Comparison of ENCODE assay signal across 25 cellular contexts in the genomic region with DNA sequence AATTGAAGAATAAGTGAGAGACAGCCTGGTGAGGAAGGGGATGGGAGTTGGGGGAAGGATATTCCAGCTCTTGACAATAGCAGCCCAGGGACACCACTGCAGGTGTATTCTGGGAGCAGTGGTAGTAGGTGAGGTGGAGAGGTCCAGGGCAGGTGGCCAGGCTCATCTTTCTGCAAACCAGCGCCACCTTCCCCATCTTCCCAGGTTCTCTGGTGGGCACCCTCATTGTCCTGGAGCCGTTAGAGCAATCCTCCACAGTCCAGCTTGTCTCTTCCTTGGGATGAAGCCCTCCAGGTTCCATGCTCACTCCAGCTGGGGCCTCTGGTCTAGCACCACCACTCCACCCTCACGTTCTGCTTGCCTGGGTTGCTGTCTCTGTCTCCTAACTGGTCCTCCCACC.
"Had no signal": no experiment of that assay in that cellular context is flagged by ENCODE, and none has a peak within 500 bp of the region (broad histone marks: within the 10 kb centered on the region; RNA-seq: fewer than 3 reads in every experiment).

No MANE protein-coding gene starts in this region.

- H3K9me3 Mint-ChIP-seq: immature natural killer cell; naive thymus-derived CD4-positive, alpha-beta T cell; nephron progenitor cell had no signal

- H3K4me3 Mint-ChIP-seq: immature natural killer cell; naive thymus-derived CD4-positive, alpha-beta T cell; nephron progenitor cell; neural progenitor cell; stimulated activated naive B cell treated with anti-CD40 and anti-IgM and Interleukin-4, amounts not matched to agents 10 μg/mL and 1 μg/mL and 100 μg/mL, for 72 hours had no signal

- DNase-seq: hypothalamus; immature natural killer cell; kidney; left ventricle myocardium inferior; mesendoderm; midbrain; mucosa of descending colon; naive thymus-derived CD4-positive, alpha-beta T cell; nephron progenitor cell; ovary; right cardiac atrium; stimulated activated CD4-positive, alpha-beta T cell treated with anti-CD3 and anti-CD28 coated beads, Interleukin-12 subunit alpha, Interleukin-12 subunit beta, amount 100 ng/mL, for 4 hours; stimulated activated CD4-positive, alpha-beta T cell treated with anti-CD3 and anti-CD28 coated beads, Interleukin-15, amount 100 ng/mL, for 24 hours; stimulated activated CD4-positive, alpha-beta T cell treated with anti-CD3 and anti-CD28 coated beads, Interleukin-2, amount 100 ng/mL, for 24 hours; stimulated activated CD4-positive, alpha-beta T cell treated with anti-CD3 and anti-CD28 coated beads, Interleukin-4, amount 100 ng/mL, for 1 hour; stimulated activated naive B cell treated with anti-CD40 and anti-IgM and Interleukin-4, amounts not matched to agents 10 μg/mL and 1 μg/mL and 100 μg/mL, for 72 hours; stimulated activated naive CD8-positive, alpha-beta T cell treated with anti-CD3 and anti-CD28 coated beads, Interleukin-15, Interleukin-2, amounts not matched to agents 100 U/mL and 50 U/mL, for 24 hours; stomach; testis; tibial artery; trophoblast cell; uterus had no signal

- ATAC-seq: mucosa of descending colon; naive thymus-derived CD4-positive, alpha-beta T cell; right cardiac atrium; sciatic nerve; stimulated activated naive B cell treated with anti-CD40 and anti-IgM and Interleukin-4, amounts not matched to agents 10 μg/mL and 1 μg/mL and 100 μg/mL, for 72 hours; stimulated activated naive CD8-positive, alpha-beta T cell treated with anti-CD3 and anti-CD28 coated beads, Interleukin-15, Interleukin-2, amounts not matched to agents 100 U/mL and 50 U/mL, for 24 hours had no signal

- H3K36me3 Mint-ChIP-seq: immature natural killer cell; neural progenitor cell; stimulated activated naive B cell treated with anti-CD40 and anti-IgM and Interleukin-4, amounts not matched to agents 10 μg/mL and 1 μg/mL and 100 μg/mL, for 72 hours had no signal

- H3K27ac Mint-ChIP-seq: naive thymus-derived CD4-positive, alpha-beta T cell; nephron progenitor cell; neural progenitor cell; progenitor cell of endocrine pancreas; stimulated activated naive B cell treated with anti-CD40 and anti-IgM and Interleukin-4, amounts not matched to agents 10 μg/mL and 1 μg/mL and 100 μg/mL, for 72 hours had no signal
